Comparison of ENCODE assay signal across 1 cellular context in genomic region chr5:171442287-171443042, GRCh38.
TF ChIP-seq lines count a peak whose summit lies in the region.

No MANE protein-coding gene starts in this region.

TF ChIP-seq in K562, 482 proteins besides CTCF, POLR2A, EP300 and RAD21 (continued from another document):
- TF ChIP-seq ZBTB2 (IDR thresholded peaks at IDR 0.05) (no peak), ZSCAN32 (CRISPR knock-in tag; IDR thresholded peaks at IDR 0.05) (peak; percentile 72; the same call in 1 of the 2 replicates), TRIM25 (IDR thresholded peaks at IDR 0.05; ENCODE audit: borderline replicate concordance) (no peak), SPI1 (IDR thresholded peaks at IDR 0.05; ENCODE audit: borderline replicate concordance, low read depth, low read length) (peak; percentile 94), MED1 (CRISPR knock-in tag; IDR thresholded peaks at IDR 0.05; ENCODE audit: borderline replicate concordance) (no peak), ZFP36 (IDR thresholded peaks at IDR 0.05; ENCODE audit: low read depth, low read length, partially characterized antibody) (no peak), ZNF280B (CRISPR knock-in tag; IDR thresholded peaks at IDR 0.05) (no peak), ZKSCAN1 (IDR thresholded peaks at IDR 0.05; ENCODE audit: low read depth, low read length) (0 out of 2 replicates have a peak, but pooled peaks have one; percentile 21), HOXB6 (CRISPR knock-in tag; IDR thresholded peaks at IDR 0.05; ENCODE audit: borderline replicate concordance) (no peak), ZNF586 (CRISPR knock-in tag; conservative IDR thresholded peaks at IDR 0.05) (no peak), CEBPZ (IDR thresholded peaks at IDR 0.05; ENCODE audit: borderline replicate concordance, low read depth, low read length) (no peak), SMARCC2 (IDR thresholded peaks at IDR 0.05; ENCODE audit: low read depth) (no peak), TSC22D4 (tag; IDR thresholded peaks at IDR 0.05) (no peak), ZNF398 (CRISPR knock-in tag; IDR thresholded peaks at IDR 0.05) (no peak), WHSC1 (IDR thresholded peaks at IDR 0.05; ENCODE audit: low read length) (no peak), FOXA1 (IDR thresholded peaks at IDR 0.05; ENCODE audit: borderline replicate concordance) (no peak), SMAD1 (IDR thresholded peaks at IDR 0.05; ENCODE audit: low read depth, low read length, partially characterized antibody) (no peak), NCOA1 (IDR thresholded peaks at IDR 0.05; ENCODE audit: low read depth) (no peak), KHSRP (IDR thresholded peaks at IDR 0.05) (no peak), ZNF263 (CRISPR knock-in tag; IDR thresholded peaks at IDR 0.05; ENCODE audit: borderline replicate concordance) (no peak), ELF1 (tag; IDR thresholded peaks at IDR 0.05) (no peak), TBP (optimal IDR thresholded peaks at IDR 0.05; ENCODE audit: low read depth, low read length) (no peak), GTF3C2 (IDR thresholded peaks at IDR 0.05; ENCODE audit: borderline replicate concordance, extremely low read depth, insufficient read length) (no peak), POLR3G (IDR thresholded peaks at IDR 0.05; ENCODE audit: extremely low read depth, insufficient read length, insufficient replicate concordance) (no peak), HDAC6 (IDR thresholded peaks at IDR 0.05; ENCODE audit: low read depth, low read length) (no peak), CAMTA2 (CRISPR knock-in tag; conservative IDR thresholded peaks at IDR 0.05) (no peak), RBFOX2 (IDR thresholded peaks at IDR 0.05; ENCODE audit: low read depth, low read length) (no peak), CEBPG (CRISPR knock-in tag; IDR thresholded peaks at IDR 0.05) (no peak), CEBPG (tag; conservative IDR thresholded peaks at IDR 0.05 in 1 of 2, IDR thresholded peaks at IDR 0.05 in 1 of 2) (no peak), TAF15 (IDR thresholded peaks at IDR 0.05; ENCODE audit: low read depth, low read length) (no peak), PBX2 (CRISPR knock-in tag; IDR thresholded peaks at IDR 0.05; ENCODE audit: low read depth) (no peak), PBX2 (tag; conservative IDR thresholded peaks at IDR 0.05; ENCODE audit: low read depth) (peak; percentile 92), NFIC (IDR thresholded peaks at IDR 0.05) (peak; percentile 53), FOXP4 (CRISPR knock-in tag; IDR thresholded peaks at IDR 0.05; ENCODE audit: borderline replicate concordance) (no peak), HMGN3 (IDR thresholded peaks at IDR 0.05; ENCODE audit: borderline replicate concordance, extremely low read depth, insufficient read length, low read depth, low read length) (no peak), MTF1 (CRISPR knock-in tag; IDR thresholded peaks at IDR 0.05; ENCODE audit: borderline replicate concordance) (no peak), ZBTB34 (CRISPR knock-in tag; IDR thresholded peaks at IDR 0.05) (no peak)
